In genomic region chrX:70133303-70134115, GRCh38 we compare ENCODE assay signal across 8 cellular contexts. TPM values are rescaled to one million over a fixed set of nuclear protein-coding genes. Genes with fewer than 3 reads are reported as not detected.
DNase-seq lines count a peak whose midpoint lies in the region; ATAC-seq and TF ChIP-seq lines count a peak whose summit lies in the region.

IGBP1 (plus strand) TSS chrX:70133447; CDS start chrX:70133948, 501 bp downstream.

- H4K20me1 ChIP-seq in Karpas-422 (ENCODE audit: insufficient read depth, low read depth, low read length) (no peaks in the 10 kb centered on the region; the same call in 1 of the 2 replicates), fibroblast of lung (ENCODE audit: control insufficient read depth, extremely low read depth, insufficient read depth, low read length) (no peaks in the 10 kb centered on the region)

- POLR2A ChIA-PET in naive thymus-derived CD8-positive, alpha-beta T cell (lab: Charles Lee) = interaction anchor here (1.0 to 1.4 kb wide), 6 partner anchors 156 to 1305 kb away, joined by 3 to 9 read pairs (median 5); partner anchors contain the start of genes EFNB1, KIF4A, PDZD11 and TAF1

- H3K27me3 ChIP-seq in Karpas-422 (ENCODE audit: low read length) (no peaks in the 10 kb centered on the region), fibroblast of lung (ENCODE audit: control insufficient read depth, insufficient read depth, low read length) (no peaks in the 10 kb centered on the region)

- H3K4me1 Mint-ChIP-seq in activated T-helper 1 cell treated with anti-CD3 and anti-CD28 coated beads, Interleukin-12 subunit alpha, Interleukin-12 subunit beta, Interleukin-2, Interleukin-4 antibody, amounts not matched to agents 30 ng/mL and 10 ng/mL and 1 ng/mL, durations not matched to agents 14 hours and 24 hours and 36 hours (ENCODE audit: low read depth) = peaks cover 32% of the 10 kb centered on the region
- peaks cover 19 to 49% (median 43%) of the 10 kb centered on the region in 4 donors for H3K4me1 Mint-ChIP-seq in naive thymus-derived CD8-positive, alpha-beta T cell

- peak within 1 kb of the TSS; percentile 97 for H3K27ac Mint-ChIP-seq in activated T-helper 1 cell treated with anti-CD3 and anti-CD28 coated beads, Interleukin-12 subunit alpha, Interleukin-12 subunit beta, Interleukin-2, Interleukin-4 antibody, amounts not matched to agents 30 ng/mL and 10 ng/mL and 1 ng/mL, durations not matched to agents 14 hours and 24 hours and 36 hours
- peak within 1 kb of the TSS; percentile 95 to 100 (median 98) for H3K27ac Mint-ChIP-seq in naive thymus-derived CD8-positive, alpha-beta T cell

- H3K79me2 ChIP-seq in Karpas-422 (ENCODE audit: low read length) (peaks cover 23% of the 10 kb centered on the region), fibroblast of lung (ENCODE audit: control insufficient read depth, insufficient read depth, low read length) (peaks cover 18% of the 10 kb centered on the region)

- H3K9me2 ChIP-seq in Karpas-422 (replicated peaks; ENCODE audit: insufficient read depth, low read length) = no peaks in the 10 kb centered on the region

- peak within 1 kb of the TSS; percentile 94 for H2AFZ ChIP-seq in Karpas-422 (ENCODE audit: low read length)
- peak within 1 kb of the TSS; percentile 81 for H2AFZ ChIP-seq in fibroblast of lung (ENCODE audit: low read length)

- H3K27ac ChIP-seq in Karpas-422 (ENCODE audit: low read length) (peak within 1 kb of the TSS; percentile 82), fibroblast of lung (ENCODE audit: insufficient read depth, low read length) (peak within 1 kb of the TSS; percentile 95)

- H3K4me3 Mint-ChIP-seq in activated T-helper 1 cell treated with anti-CD3 and anti-CD28 coated beads, Interleukin-12 subunit alpha, Interleukin-12 subunit beta, Interleukin-2, Interleukin-4 antibody, amounts not matched to agents 30 ng/mL and 10 ng/mL and 1 ng/mL, durations not matched to agents 14 hours and 24 hours and 36 hours = peak within 1 kb of the TSS; percentile 99
- H3K4me3 Mint-ChIP-seq in naive thymus-derived CD8-positive, alpha-beta T cell = peak within 1 kb of the TSS; percentile 93 to 99 (median 98)

- H3K36me3 ChIP-seq in Karpas-422 (ENCODE audit: insufficient read depth, low read length) (no peaks in the 10 kb centered on the region), fibroblast of lung (ENCODE audit: control insufficient read depth, insufficient read depth, low read length) (no peaks in the 10 kb centered on the region)

- H3K4me1 ChIP-seq in Karpas-422 (ENCODE audit: low read length) (peaks cover 33% of the 10 kb centered on the region), fibroblast of lung (ENCODE audit: control insufficient read depth, extremely low read depth, insufficient read depth, low read length) (peaks cover 6% of the 10 kb centered on the region)

- DNase-seq in Daoy (ENCODE audit: low read depth) (peak; percentile 81), Karpas-422 (peak; percentile 93), RPMI7951 (ENCODE audit: low read depth) (peak; percentile 92), fibroblast of lung (ENCODE audit: low read depth in 2 of 2) (peak; percentile 83 to 88)
- peak; percentile 71 for DNase-seq in activated T-helper 1 cell treated with anti-CD3 and anti-CD28 coated beads, Interleukin-12 subunit alpha, Interleukin-12 subunit beta, Interleukin-2, Interleukin-4 antibody, amounts not matched to agents 30 ng/mL and 10 ng/mL and 1 ng/mL, durations not matched to agents 14 hours and 24 hours and 36 hours (ENCODE audit: low spot score)
- DNase-seq in naive thymus-derived CD8-positive, alpha-beta T cell = peak; percentile 57 to 91 (median 78)
- peak; percentile 60 to 85 (median 82) for DNase-seq in stimulated activated naive CD4-positive, alpha-beta T cell (lab: John Stamatoyannopoulos, UW)

- H3K4me2 ChIP-seq in Karpas-422 (ENCODE audit: low read depth, low read length, poor library complexity, severe bottlenecking) (peak within 1 kb of the TSS; percentile 80), fibroblast of lung (ENCODE audit: extremely low read depth, insufficient read depth, low read length) (peak within 1 kb of the TSS; percentile 87)

- H3K4me3 ChIP-seq in Karpas-422 (ENCODE audit: low read length) (peak within 1 kb of the TSS; percentile 84), fibroblast of lung (replicated peaks in 1 of 4; ENCODE audit: control extremely low read depth in 1 of 4, insufficient read depth in 1 of 4, low read depth in 3 of 4, low read length in 4 of 4) (peak within 1 kb of the TSS; percentile 60 to 98 (median 74))

- ATAC-seq in GM21825 (IDR thresholded peaks at IDR 0.05; ENCODE audit: unreplicated experiment) = peak; percentile 86
- peak; percentile 76 to 83 for ATAC-seq in naive thymus-derived CD8-positive, alpha-beta T cell

- no peaks in the 10 kb centered on the region for H3K9me3 Mint-ChIP-seq in activated T-helper 1 cell treated with anti-CD3 and anti-CD28 coated beads, Interleukin-12 subunit alpha, Interleukin-12 subunit beta, Interleukin-2, Interleukin-4 antibody, amounts not matched to agents 30 ng/mL and 10 ng/mL and 1 ng/mL, durations not matched to agents 14 hours and 24 hours and 36 hours
- H3K9me3 Mint-ChIP-seq in naive thymus-derived CD8-positive, alpha-beta T cell = no peaks in the 10 kb centered on the region

- TF ChIP-seq CTCF in fibroblast of lung (conservative IDR thresholded peaks at IDR 0.05 in 1 of 2, IDR thresholded peaks at IDR 0.05 in 1 of 2; ENCODE audit: low read depth in 1 of 2, low read length in 2 of 2) = peak; percentile 61

- H3K27me3 Mint-ChIP-seq in activated T-helper 1 cell treated with anti-CD3 and anti-CD28 coated beads, Interleukin-12 subunit alpha, Interleukin-12 subunit beta, Interleukin-2, Interleukin-4 antibody, amounts not matched to agents 30 ng/mL and 10 ng/mL and 1 ng/mL, durations not matched to agents 14 hours and 24 hours and 36 hours (ENCODE audit: insufficient read depth) = no peaks in the 10 kb centered on the region
- H3K27me3 Mint-ChIP-seq in naive thymus-derived CD8-positive, alpha-beta T cell = no peaks in the 10 kb centered on the region

- H3K36me3 Mint-ChIP-seq in activated T-helper 1 cell treated with anti-CD3 and anti-CD28 coated beads, Interleukin-12 subunit alpha, Interleukin-12 subunit beta, Interleukin-2, Interleukin-4 antibody, amounts not matched to agents 30 ng/mL and 10 ng/mL and 1 ng/mL, durations not matched to agents 14 hours and 24 hours and 36 hours (ENCODE audit: low read depth) = peaks cover 15% of the 10 kb centered on the region
- H3K36me3 Mint-ChIP-seq in naive thymus-derived CD8-positive, alpha-beta T cell = peaks cover 0 to 18% (median 0%) of the 10 kb centered on the region in 3 donors

- intact Hi-C loops in activated T-helper 1 cell treated with anti-CD3 and anti-CD28 coated beads, Interleukin-12 subunit alpha, Interleukin-12 subunit beta, Interleukin-2, Interleukin-4 antibody, amounts not matched to agents 30 ng/mL and 10 ng/mL and 1 ng/mL, durations not matched to agents 14 hours and 24 hours and 36 hours (cut with micrococcal nuclease) = loop anchor here (1.0 to 10.0 kb wide), 10 partner anchors 103 to 1636 kb away; partner anchors contain the start of genes EFNB1, IL2RG, MED12 and YIPF6

- H3K9me3 ChIP-seq in Karpas-422 (ENCODE audit: low read length) (no peaks in the 10 kb centered on the region), fibroblast of lung (ENCODE audit: control insufficient read depth, insufficient read depth, low read depth, low read length) (no peaks in the 10 kb centered on the region)

- H3K9ac ChIP-seq in Karpas-422 (ENCODE audit: low read length) = peak within 1 kb of the TSS; percentile 89
- H3K9ac ChIP-seq in fibroblast of lung (ENCODE audit: insufficient read depth, low read length) = peak within 1 kb of the TSS; percentile 86

RNA-seq across cellular contexts. Expression of gene IGBP1, which starts in this region (rescaled TPM):
- total RNA-seq in Daoy (2014; rRNA removed; shearing (Covaris generic)) = 39.5 and 47.1 TPM in 2 replicates
- 89.5 and 92.5 TPM in 2 replicates for total RNA-seq in Karpas-422 (2014; rRNA removed; shearing (Covaris generic); ENCODE audit: low replicate concordance)
- 84.3 and 88.8 TPM in 2 replicates for total RNA-seq in RPMI7951 (2014; rRNA removed; shearing (Covaris generic))
- 29.4 and 29.8 TPM in 2 replicates for total RNA-seq in activated T-helper 1 cell treated with anti-CD3 and anti-CD28 coated beads, Interleukin-12 subunit alpha, Interleukin-12 subunit beta, Interleukin-2, Interleukin-4 antibody, amounts not matched to agents 30 ng/mL and 10 ng/mL and 1 ng/mL, durations not matched to agents 14 hours and 24 hours and 36 hours
- 81.1 and 154 TPM in 2 replicates for total RNA-seq in fibroblast of lung
- polyA plus RNA-seq in fibroblast of lung = 60.7 and 67.2 TPM in 2 replicates
- polyA plus RNA-seq in fibroblast of lung (2012) = 44.7 and 49.6 TPM in 2 replicates
- 10.3 and 11.2 TPM in 2 replicates for polyA minus RNA-seq in fibroblast of lung (ENCODE audit: low replicate concordance)
- total RNA-seq in naive thymus-derived CD8-positive, alpha-beta T cell = 10 to 100 TPM; 58.8 to 65.1 TPM
- 10 to 100 TPM; 57.6 to 64.1 (median 62.1) TPM for polyA plus RNA-seq in naive thymus-derived CD8-positive, alpha-beta T cell

Comparison
In these comparisons a context has a peak if more than half of its experiments do, and no peak if none do; other contexts are left out.
1. Peak in every context shown above with its lines: DNase-seq, ATAC-seq, H3K4me3 ChIP-seq and H3K27ac ChIP-seq.